In the genomic region with DNA sequence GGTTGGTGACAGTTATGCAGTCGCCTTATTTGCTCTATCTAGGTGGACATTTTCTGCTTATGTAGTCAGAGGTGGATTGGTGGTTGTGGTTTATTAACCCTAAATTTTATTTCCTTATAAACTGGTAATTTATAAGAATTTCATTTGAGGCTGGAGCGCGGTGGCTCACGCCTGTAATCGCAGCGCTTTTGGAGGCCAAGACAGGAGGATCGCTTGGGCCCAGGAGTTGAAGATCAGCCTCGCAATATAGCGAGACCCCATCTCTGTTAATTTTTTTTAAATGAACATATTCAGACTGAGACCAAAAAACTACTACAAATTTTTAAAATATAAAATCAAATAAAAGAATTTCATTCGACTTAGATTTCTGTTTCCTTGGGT, we compare ENCODE assay signal across 10 cellular contexts. TPM values are rescaled to one million over a fixed set of nuclear protein-coding genes. Genes with fewer than 3 reads are reported as not detected.
A peak's percentile ranks its signal among the peaks of the same experiment; 100 is the strongest.
DNase-seq lines count a peak whose midpoint lies in the region; ATAC-seq and TF ChIP-seq lines count a peak whose summit lies in the region.
"Had no signal": no experiment of that assay in that cellular context is flagged by ENCODE, and none has a peak within 500 bp of the region (broad histone marks: within the 10 kb centered on the region; RNA-seq: fewer than 3 reads in every experiment).

No MANE protein-coding gene starts in this region.

- peak overlapping the region; percentile 96 for H3K4me3 ChIP-seq in GM06990 (replicated peaks; ENCODE audit: low read depth, low read length)
- peak overlapping the region; percentile 92 for H3K4me3 ChIP-seq in SJCRH30
- peak overlapping the region; percentile 77 to 99 (median 96) for H3K4me3 ChIP-seq in fibroblast of lung (replicated peaks in 1 of 4; ENCODE audit: control extremely low read depth in 1 of 4, insufficient read depth in 1 of 4, low read depth in 3 of 4, low read length in 4 of 4)
- peak overlapping the region; percentile 88 to 99 for H3K4me3 ChIP-seq in prostate gland

- H2AFZ ChIP-seq in fibroblast of lung (ENCODE audit: low read length): peak overlapping the region; percentile 91

- 56% methylated on average over 10 of the region's 10 CpGs for WGBS in prostate gland

- peaks cover 43% of the 10 kb centered on the region for H3K79me2 ChIP-seq in fibroblast of lung (ENCODE audit: control insufficient read depth, insufficient read depth, low read length)

- no peak for TF ChIP-seq POLR2A in prostate gland (IDR thresholded peaks at IDR 0.05)

- no peak for ATAC-seq in HG02852 (IDR thresholded peaks at IDR 0.05; ENCODE audit: unreplicated experiment)

- peak overlapping the region; percentile 96 for H3K4me2 ChIP-seq in fibroblast of lung (ENCODE audit: extremely low read depth, insufficient read depth, low read length)

- peaks cover 2% of the 10 kb centered on the region; the same call in 1 of the 2 replicates for H3K4me1 ChIP-seq in SJCRH30
- no peaks in the 10 kb centered on the region for H3K4me1 ChIP-seq in fibroblast of lung (ENCODE audit: control insufficient read depth, extremely low read depth, insufficient read depth, low read length)
- H3K4me1 ChIP-seq in prostate gland (replicated peaks): peaks cover 2% of the 10 kb centered on the region

- TF ChIP-seq CTCF in GM06990 (IDR thresholded peaks at IDR 0.05; ENCODE audit: insufficient read depth, low read length, poor library complexity, severe bottlenecking) (no peak), fibroblast of lung (conservative IDR thresholded peaks at IDR 0.05 in 1 of 2, IDR thresholded peaks at IDR 0.05 in 1 of 2; ENCODE audit: low read depth in 1 of 2, low read length in 2 of 2) (no peak), prostate gland (IDR thresholded peaks at IDR 0.05) (no peak)

- H3K9me3 ChIP-seq in SJCRH30 (replicated peaks): no peaks in the 10 kb centered on the region
- H3K9me3 ChIP-seq in fibroblast of lung (ENCODE audit: control insufficient read depth, insufficient read depth, low read depth, low read length): no peaks in the 10 kb centered on the region
- H3K9me3 ChIP-seq in prostate gland: no peaks in the 10 kb centered on the region

- H3K9ac ChIP-seq in fibroblast of lung (ENCODE audit: insufficient read depth, low read length): peak overlapping the region; percentile 99

- H3K36me3 ChIP-seq in GM06990 (ENCODE audit: control insufficient read depth, insufficient read depth, low read length): no peaks in the 10 kb centered on the region
- 0 out of 2 replicates have a peak, but pooled peaks cover 8% of the 10 kb centered on the region for H3K36me3 ChIP-seq in SJCRH30
- no peaks in the 10 kb centered on the region for H3K36me3 ChIP-seq in fibroblast of lung (ENCODE audit: control insufficient read depth, insufficient read depth, low read length)
- no peaks in the 10 kb centered on the region for H3K36me3 ChIP-seq in prostate gland

- DNase-seq in GM06990 (ENCODE audit: extremely low read depth, insufficient read length) (no peak), SJCRH30 (no peak), fibroblast of lung (ENCODE audit: low read depth in 2 of 2) (peak in 1 of 2 donors; percentile 37), prostate gland (ENCODE audit: low spot score) (no peak), NCI-H2107 treated with DMSO at 0.1 percent for 48 hours (lab: John Stamatoyannopoulos, UW; ENCODE audit: unreplicated experiment) (no peak), DMS153 treated with DMSO at 0.1 percent for 48 hours (lab: John Stamatoyannopoulos, UW; ENCODE audit: unreplicated experiment) (no peak), GF-D8 (lab: John Stamatoyannopoulos, UW) (no peak)
- DNase-seq: activated CD4-positive, CD25-positive, alpha-beta regulatory T cell; GOT3 had no signal

- no peaks in the 10 kb centered on the region for H4K20me1 ChIP-seq in fibroblast of lung (ENCODE audit: control insufficient read depth, extremely low read depth, insufficient read depth, low read length)

- peak overlapping the region; percentile 90; the same call in 1 of the 2 replicates for H3K27ac ChIP-seq in SJCRH30
- H3K27ac ChIP-seq in fibroblast of lung (ENCODE audit: insufficient read depth, low read length): peak overlapping the region; percentile 99
- H3K27ac ChIP-seq in prostate gland: peak overlapping the region; percentile 96 to 97

- H3K27me3 ChIP-seq in GM06990 (replicated peaks; ENCODE audit: control insufficient read depth, insufficient read depth, low read length) (no peaks in the 10 kb centered on the region), SJCRH30 (no peaks in the 10 kb centered on the region), fibroblast of lung (ENCODE audit: control insufficient read depth, insufficient read depth, low read length) (no peaks in the 10 kb centered on the region), prostate gland (replicated peaks; ENCODE audit: insufficient read depth) (no peaks in the 10 kb centered on the region)

- intact Hi-C loops in prostate gland (cut with DNase I): no loop called here

RNA-seq across cellular contexts. Expression of gene ZNF627, which starts 0.8 kb away (rescaled TPM):
- total RNA-seq in SJCRH30 (2014; rRNA removed; shearing (Covaris generic)): 11.8 and 13.4 TPM in 2 replicates
- total RNA-seq in fibroblast of lung (19.5 and 26.3 TPM in 2 replicates), prostate gland (10 to 100 TPM; 17.8 to 20.5 TPM)
- 7.9 and 10.8 TPM in 2 replicates for polyA plus RNA-seq in fibroblast of lung
- polyA plus RNA-seq in fibroblast of lung (2012): 5.9 and 6.5 TPM in 2 replicates
- 3.6 and 3.9 TPM in 2 replicates for polyA minus RNA-seq in fibroblast of lung (ENCODE audit: low replicate concordance)

RNA-seq across cellular contexts. Expression of gene ACP5, which starts 20.6 kb away (rescaled TPM):
- 0.75 and 2.4 TPM in 2 replicates for total RNA-seq in SJCRH30 (2014; rRNA removed; shearing (Covaris generic))
- total RNA-seq in fibroblast of lung (1.2 and 2.6 TPM in 2 replicates), prostate gland (10 to 100 TPM; 23.3 to 59.3 TPM)
- polyA plus RNA-seq in fibroblast of lung: 0.19 and 2.2 TPM in 2 replicates
- polyA plus RNA-seq in fibroblast of lung (2012): 0.33 and 2.7 TPM in 2 replicates
- polyA minus RNA-seq in fibroblast of lung (ENCODE audit: low replicate concordance): 11.8 TPM in 1 of 2 replicates, not detected in the other

RNA-seq across cellular contexts. Expression of gene ELOF1, which starts 39.1 kb away (rescaled TPM):
- 37.3 and 38.1 TPM in 2 replicates for total RNA-seq in SJCRH30 (2014; rRNA removed; shearing (Covaris generic))
- total RNA-seq in fibroblast of lung (28.2 and 29.6 TPM in 2 replicates), prostate gland (10 to 100 TPM; 47.8 to 57.5 TPM)
- 52.2 and 57.8 TPM in 2 replicates for polyA plus RNA-seq in fibroblast of lung
- 55.7 and 87.0 TPM in 2 replicates for polyA plus RNA-seq in fibroblast of lung (2012)
- polyA minus RNA-seq in fibroblast of lung (ENCODE audit: low replicate concordance): 51.1 and 67.5 TPM in 2 replicates

RNA-seq across cellular contexts. Expression of gene CNN1, which starts 59.4 kb away (rescaled TPM):
- 1.4 TPM in 2 replicates for total RNA-seq in SJCRH30 (2014; rRNA removed; shearing (Covaris generic))
- total RNA-seq in fibroblast of lung (17.2 and 20.3 TPM in 2 replicates), prostate gland (100 to 1,000 TPM; 426 to 525 TPM)
- 24.0 and 83.9 TPM in 2 replicates for polyA plus RNA-seq in fibroblast of lung
- 21.5 and 75.0 TPM in 2 replicates for polyA plus RNA-seq in fibroblast of lung (2012)
- 4.1 and 29.5 TPM in 2 replicates for polyA minus RNA-seq in fibroblast of lung (ENCODE audit: low replicate concordance)
